Comparison of ENCODE assay signal across 1 cellular context in the genomic region with DNA sequence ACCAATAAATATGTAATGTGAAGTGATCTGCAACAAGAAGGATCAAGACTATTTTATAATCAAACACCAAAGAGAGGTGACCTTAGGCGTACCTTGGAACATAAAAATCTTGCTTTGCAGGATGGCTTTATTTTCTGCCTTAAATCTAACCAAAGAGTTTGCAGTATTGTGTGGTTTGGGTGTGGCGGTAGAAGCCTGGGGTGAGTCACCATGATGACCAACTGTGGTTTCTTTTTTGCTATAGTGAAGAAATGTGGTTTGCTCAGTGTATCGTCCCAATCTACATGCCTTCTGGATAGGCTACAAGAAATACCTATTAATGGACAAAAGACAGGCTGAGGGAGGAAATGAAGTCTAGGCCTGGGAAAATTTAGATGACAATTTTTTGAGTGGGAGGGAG.
A peak's percentile ranks its signal among the peaks of the same experiment; 100 is the strongest.
TF ChIP-seq lines count a peak whose summit lies in the region.

No MANE protein-coding gene starts in this region.

TF ChIP-seq in GM12878, 131 proteins besides CTCF, POLR2A, EP300 and RAD21 (continued from another document):
- TF ChIP-seq, protein P1, sequence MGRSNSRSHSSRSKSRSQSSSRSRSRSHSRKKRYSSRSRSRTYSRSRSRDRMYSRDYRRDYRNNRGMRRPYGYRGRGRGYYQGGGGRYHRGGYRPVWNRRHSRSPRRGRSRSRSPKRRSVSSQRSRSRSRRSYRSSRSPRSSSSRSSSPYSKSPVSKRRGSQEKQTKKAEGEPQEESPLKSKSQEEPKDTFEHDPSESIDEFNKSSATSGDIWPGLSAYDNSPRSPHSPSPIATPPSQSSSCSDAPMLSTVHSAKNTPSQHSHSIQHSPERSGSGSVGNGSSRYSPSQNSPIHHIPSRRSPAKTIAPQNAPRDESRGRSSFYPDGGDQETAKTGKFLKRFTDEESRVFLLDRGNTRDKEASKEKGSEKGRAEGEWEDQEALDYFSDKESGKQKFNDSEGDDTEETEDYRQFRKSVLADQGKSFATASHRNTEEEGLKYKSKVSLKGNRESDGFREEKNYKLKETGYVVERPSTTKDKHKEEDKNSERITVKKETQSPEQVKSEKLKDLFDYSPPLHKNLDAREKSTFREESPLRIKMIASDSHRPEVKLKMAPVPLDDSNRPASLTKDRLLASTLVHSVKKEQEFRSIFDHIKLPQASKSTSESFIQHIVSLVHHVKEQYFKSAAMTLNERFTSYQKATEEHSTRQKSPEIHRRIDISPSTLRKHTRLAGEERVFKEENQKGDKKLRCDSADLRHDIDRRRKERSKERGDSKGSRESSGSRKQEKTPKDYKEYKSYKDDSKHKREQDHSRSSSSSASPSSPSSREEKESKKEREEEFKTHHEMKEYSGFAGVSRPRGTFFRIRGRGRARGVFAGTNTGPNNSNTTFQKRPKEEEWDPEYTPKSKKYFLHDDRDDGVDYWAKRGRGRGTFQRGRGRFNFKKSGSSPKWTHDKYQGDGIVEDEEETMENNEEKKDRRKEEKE (IDR thresholded peaks at IDR 0.05): no peak
- TF ChIP-seq FOXM1 (IDR thresholded peaks at IDR 0.05; ENCODE audit: low read depth, low read length) (peak; percentile 34; the same call in 1 of the 2 replicates), IKZF2 (IDR thresholded peaks at IDR 0.05) (peak; percentile 31 to 64; a peak in 3 of 4 replicates), ZNF217 (IDR thresholded peaks at IDR 0.05) (no peak), ZZZ3 (IDR thresholded peaks at IDR 0.05; ENCODE audit: control insufficient read depth, insufficient read length, low read depth) (no peak), CBX5 (IDR thresholded peaks at IDR 0.05; ENCODE audit: low read depth) (no peak), STAT1 (conservative IDR thresholded peaks at IDR 0.05) (no peak), BRCA1 (IDR thresholded peaks at IDR 0.05; ENCODE audit: low read depth, low read length) (no peak), CBFB (IDR thresholded peaks at IDR 0.05; ENCODE audit: low read depth) (peak; percentile 82), JUNB (IDR thresholded peaks at IDR 0.05) (peak; percentile 80), MTA2 (IDR thresholded peaks at IDR 0.05; ENCODE audit: low read depth) (0 out of 2 replicates have a peak, but pooled peaks have one; percentile 34), NR2C2 (IDR thresholded peaks at IDR 0.05; ENCODE audit: borderline replicate concordance, control insufficient read depth, insufficient read length, low read depth) (no peak), BHLHE40 (IDR thresholded peaks at IDR 0.05; ENCODE audit: borderline replicate concordance in 1 of 2, low read depth in 2 of 2, low read length in 1 of 2) (no peak; a peak in 1 of 4 replicates), STAT3 (IDR thresholded peaks at IDR 0.05; ENCODE audit: low read depth, low read length) (no peak), PAX5 (IDR thresholded peaks at IDR 0.05; ENCODE audit: borderline replicate concordance, low read depth, low read length) (peak; percentile 26; the same call in 1 of the 2 replicates), EED (IDR thresholded peaks at IDR 0.05; ENCODE audit: low read depth) (peak; percentile 61; the same call in 1 of the 2 replicates), NFYA (IDR thresholded peaks at IDR 0.05; ENCODE audit: borderline replicate concordance, low read depth, low read length) (no peak), MEF2B (IDR thresholded peaks at IDR 0.05; ENCODE audit: partially characterized antibody, poor library complexity, severe bottlenecking) (no peak), POLR2AphosphoS5 (IDR thresholded peaks at IDR 0.05; ENCODE audit: low read length) (no peak), RUNX3 (IDR thresholded peaks at IDR 0.05; ENCODE audit: low read length) (peak; percentile 98), BCL11A (IDR thresholded peaks at IDR 0.05; ENCODE audit: low read depth, low read length) (peak; percentile 46; the same call in 1 of the 2 replicates), PRDM15 (CRISPR knock-in tag; IDR thresholded peaks at IDR 0.05) (no peak), NFIC (IDR thresholded peaks at IDR 0.05; ENCODE audit: low read depth, low read length) (peak; percentile 74)
- TF ChIP-seq, protein P2, sequence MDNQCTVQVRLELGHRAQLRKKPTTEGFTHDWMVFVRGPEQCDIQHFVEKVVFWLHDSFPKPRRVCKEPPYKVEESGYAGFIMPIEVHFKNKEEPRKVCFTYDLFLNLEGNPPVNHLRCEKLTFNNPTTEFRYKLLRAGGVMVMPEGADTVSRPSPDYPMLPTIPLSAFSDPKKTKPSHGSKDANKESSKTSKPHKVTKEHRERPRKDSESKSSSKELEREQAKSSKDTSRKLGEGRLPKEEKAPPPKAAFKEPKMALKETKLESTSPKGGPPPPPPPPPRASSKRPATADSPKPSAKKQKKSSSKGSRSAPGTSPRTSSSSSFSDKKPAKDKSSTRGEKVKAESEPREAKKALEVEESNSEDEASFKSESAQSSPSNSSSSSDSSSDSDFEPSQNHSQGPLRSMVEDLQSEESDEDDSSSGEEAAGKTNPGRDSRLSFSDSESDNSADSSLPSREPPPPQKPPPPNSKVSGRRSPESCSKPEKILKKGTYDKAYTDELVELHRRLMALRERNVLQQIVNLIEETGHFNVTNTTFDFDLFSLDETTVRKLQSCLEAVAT (IDR thresholded peaks at IDR 0.05): 0 out of 2 replicates have a peak, but pooled peaks have one; percentile 47
- TF ChIP-seq, protein P3, sequence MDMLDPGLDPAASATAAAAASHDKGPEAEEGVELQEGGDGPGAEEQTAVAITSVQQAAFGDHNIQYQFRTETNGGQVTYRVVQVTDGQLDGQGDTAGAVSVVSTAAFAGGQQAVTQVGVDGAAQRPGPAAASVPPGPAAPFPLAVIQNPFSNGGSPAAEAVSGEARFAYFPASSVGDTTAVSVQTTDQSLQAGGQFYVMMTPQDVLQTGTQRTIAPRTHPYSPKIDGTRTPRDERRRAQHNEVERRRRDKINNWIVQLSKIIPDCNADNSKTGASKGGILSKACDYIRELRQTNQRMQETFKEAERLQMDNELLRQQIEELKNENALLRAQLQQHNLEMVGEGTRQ (IDR thresholded peaks at IDR 0.05; ENCODE audit: borderline replicate concordance, low read depth, low read length): no peak
- TF ChIP-seq, protein P4, sequence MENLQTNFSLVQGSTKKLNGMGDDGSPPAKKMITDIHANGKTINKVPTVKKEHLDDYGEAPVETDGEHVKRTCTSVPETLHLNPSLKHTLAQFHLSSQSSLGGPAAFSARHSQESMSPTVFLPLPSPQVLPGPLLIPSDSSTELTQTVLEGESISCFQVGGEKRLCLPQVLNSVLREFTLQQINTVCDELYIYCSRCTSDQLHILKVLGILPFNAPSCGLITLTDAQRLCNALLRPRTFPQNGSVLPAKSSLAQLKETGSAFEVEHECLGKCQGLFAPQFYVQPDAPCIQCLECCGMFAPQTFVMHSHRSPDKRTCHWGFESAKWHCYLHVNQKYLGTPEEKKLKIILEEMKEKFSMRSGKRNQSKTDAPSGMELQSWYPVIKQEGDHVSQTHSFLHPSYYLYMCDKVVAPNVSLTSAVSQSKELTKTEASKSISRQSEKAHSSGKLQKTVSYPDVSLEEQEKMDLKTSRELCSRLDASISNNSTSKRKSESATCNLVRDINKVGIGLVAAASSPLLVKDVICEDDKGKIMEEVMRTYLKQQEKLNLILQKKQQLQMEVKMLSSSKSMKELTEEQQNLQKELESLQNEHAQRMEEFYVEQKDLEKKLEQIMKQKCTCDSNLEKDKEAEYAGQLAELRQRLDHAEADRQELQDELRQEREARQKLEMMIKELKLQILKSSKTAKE (IDR thresholded peaks at IDR 0.05; ENCODE audit: low read depth, poor library complexity, severe bottlenecking): no peak
- TF ChIP-seq, protein P5, sequence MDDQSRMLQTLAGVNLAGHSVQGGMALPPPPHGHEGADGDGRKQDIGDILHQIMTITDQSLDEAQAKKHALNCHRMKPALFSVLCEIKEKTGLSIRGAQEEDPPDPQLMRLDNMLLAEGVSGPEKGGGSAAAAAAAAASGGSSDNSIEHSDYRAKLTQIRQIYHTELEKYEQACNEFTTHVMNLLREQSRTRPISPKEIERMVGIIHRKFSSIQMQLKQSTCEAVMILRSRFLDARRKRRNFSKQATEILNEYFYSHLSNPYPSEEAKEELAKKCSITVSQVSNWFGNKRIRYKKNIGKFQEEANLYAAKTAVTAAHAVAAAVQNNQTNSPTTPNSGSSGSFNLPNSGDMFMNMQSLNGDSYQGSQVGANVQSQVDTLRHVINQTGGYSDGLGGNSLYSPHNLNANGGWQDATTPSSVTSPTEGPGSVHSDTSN (IDR thresholded peaks at IDR 0.05; ENCODE audit: insufficient replicate concordance, low read depth, low read length): no peak
